Comparison of ENCODE assay signal across 26 cellular contexts in genomic region chr3:435969-436492, GRCh38.
"Had no signal": no experiment of that assay in that cellular context is flagged by ENCODE, and none has a peak within 500 bp of the region (broad histone marks: within the 10 kb centered on the region; RNA-seq: fewer than 3 reads in every experiment).

No MANE protein-coding gene starts in this region.

- H3K4me1 ChIP-seq: colonic mucosa, esophagus muscularis mucosa, left lung, neural progenitor cell, parathyroid adenoma, right atrium auricular region, suprapubic skin, transverse colon, upper lobe of right lung, uterus had no signal

- H3K27ac ChIP-seq: colonic mucosa, esophagus muscularis mucosa, left lung, neural progenitor cell, parathyroid adenoma, right atrium auricular region, suprapubic skin, transverse colon, upper lobe of right lung, uterus had no signal

- H3K4me3 ChIP-seq: colonic mucosa, esophagus muscularis mucosa, left lung, mucosa of descending colon, neural progenitor cell, right atrium auricular region, smooth muscle cell, suprapubic skin, transverse colon, upper lobe of right lung, uterus had no signal

- H3K27me3 ChIP-seq: colonic mucosa, esophagus muscularis mucosa, left lung, neural progenitor cell, right atrium auricular region, suprapubic skin, transverse colon, upper lobe of right lung, uterus had no signal

- H3K9me3 ChIP-seq: colonic mucosa, esophagus muscularis mucosa, left lung, mucosa of descending colon, right atrium auricular region, suprapubic skin, transverse colon, upper lobe of right lung, uterus had no signal

- H3K36me3 ChIP-seq: colonic mucosa, esophagus muscularis mucosa, left lung, neural progenitor cell, right atrium auricular region, suprapubic skin, transverse colon, upper lobe of right lung, uterus had no signal

- DNase-seq: colonic mucosa; effector CD8-positive, alpha-beta T cell; endodermal cell; hypothalamus; kidney; left lung; mesenchymal stem cell; mucosa of descending colon; naive B cell; stimulated activated CD4-positive, alpha-beta T cell treated with anti-CD3 and anti-CD28 coated beads, Interleukin-12 subunit alpha, Interleukin-12 subunit beta, amount 100 ng/mL, for 4 hours; stimulated activated CD4-positive, alpha-beta T cell treated with anti-CD3 and anti-CD28 coated beads, Interleukin-1b, Interleukin-23, amount 100 ng/mL, for 48 hours; stimulated activated CD4-positive, alpha-beta T cell treated with anti-CD3 and anti-CD28 coated beads, Interleukin-4, amount 100 ng/mL, for 1 hour; stimulated activated CD8-positive, alpha-beta memory T cell treated with anti-CD3 and anti-CD28 coated beads, Interleukin-4, amount 100 ng/mL, for 48 hours; stimulated activated naive CD4-positive, alpha-beta T cell; stimulated activated naive CD8-positive, alpha-beta T cell treated with anti-CD3 and anti-CD28 coated beads, Interleukin-15, amount 100 ng/mL, for 72 hours; transverse colon; upper lobe of right lung; uterus had no signal

- ATAC-seq: left lung; mucosa of descending colon; natural killer cell treated with Interleukin-12 subunit alpha and Interleukin-12 subunit beta and Interleukin-15 and Interleukin-18, amount 100 ng/mL, for 72 hours; sciatic nerve; stimulated activated naive CD8-positive, alpha-beta T cell treated with anti-CD3 and anti-CD28 coated beads, Interleukin-15, amount 100 ng/mL, for 72 hours; upper lobe of right lung had no signal
